Comparison of ENCODE assay signal across 1 cellular context in genomic region chr1:109089242-109090015, GRCh38.
A peak's percentile ranks its signal among the peaks of the same experiment; 100 is the strongest.
TF ChIP-seq lines count a peak whose summit lies in the region.

No MANE protein-coding gene starts in this region.

TF ChIP-seq in HepG2, 621 proteins besides CTCF, POLR2A, EP300 and RAD21 (continued from another document and continues in another):
- no peak for TF ChIP-seq USF2 (IDR thresholded peaks at IDR 0.05; ENCODE audit: low read depth, low read length)
- peak; percentile 27; the same call in 1 of the 2 replicates for TF ChIP-seq USF2 (CRISPR knock-in tag; IDR thresholded peaks at IDR 0.05; ENCODE audit: borderline replicate concordance)
- no peak for TF ChIP-seq EEA1 (CRISPR knock-in tag; IDR thresholded peaks at IDR 0.05; ENCODE audit: borderline replicate concordance)
- 0 out of 2 replicates have a peak, but pooled peaks have one; percentile 32 for TF ChIP-seq ZBTB42 (CRISPR knock-in tag; IDR thresholded peaks at IDR 0.05)
- TF ChIP-seq ZNF317 (CRISPR knock-in tag; IDR thresholded peaks at IDR 0.05) = no peak; the same call in 1 of the 2 replicates
- TF ChIP-seq ZFP41 (CRISPR knock-in tag; IDR thresholded peaks at IDR 0.05; ENCODE audit: borderline replicate concordance) = no peak; the same call in 1 of the 2 replicates
- peak; percentile 84 for TF ChIP-seq HDAC2 (CRISPR knock-in tag; IDR thresholded peaks at IDR 0.05)
- peak; percentile 51 for TF ChIP-seq ZEB1 (IDR thresholded peaks at IDR 0.05; ENCODE audit: insufficient replicate concordance, low read depth)
- TF ChIP-seq, protein P1, sequence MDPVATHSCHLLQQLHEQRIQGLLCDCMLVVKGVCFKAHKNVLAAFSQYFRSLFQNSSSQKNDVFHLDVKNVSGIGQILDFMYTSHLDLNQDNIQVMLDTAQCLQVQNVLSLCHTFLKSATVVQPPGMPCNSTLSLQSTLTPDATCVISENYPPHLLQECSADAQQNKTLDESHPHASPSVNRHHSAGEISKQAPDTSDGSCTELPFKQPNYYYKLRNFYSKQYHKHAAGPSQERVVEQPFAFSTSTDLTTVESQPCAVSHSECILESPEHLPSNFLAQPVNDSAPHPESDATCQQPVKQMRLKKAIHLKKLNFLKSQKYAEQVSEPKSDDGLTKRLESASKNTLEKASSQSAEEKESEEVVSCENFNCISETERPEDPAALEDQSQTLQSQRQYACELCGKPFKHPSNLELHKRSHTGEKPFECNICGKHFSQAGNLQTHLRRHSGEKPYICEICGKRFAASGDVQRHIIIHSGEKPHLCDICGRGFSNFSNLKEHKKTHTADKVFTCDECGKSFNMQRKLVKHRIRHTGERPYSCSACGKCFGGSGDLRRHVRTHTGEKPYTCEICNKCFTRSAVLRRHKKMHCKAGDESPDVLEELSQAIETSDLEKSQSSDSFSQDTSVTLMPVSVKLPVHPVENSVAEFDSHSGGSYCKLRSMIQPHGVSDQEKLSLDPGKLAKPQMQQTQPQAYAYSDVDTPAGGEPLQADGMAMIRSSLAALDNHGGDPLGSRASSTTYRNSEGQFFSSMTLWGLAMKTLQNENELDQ (CRISPR knock-in tag; IDR thresholded peaks at IDR 0.05; ENCODE audit: borderline replicate concordance) = no peak
- TF ChIP-seq, protein P2, sequence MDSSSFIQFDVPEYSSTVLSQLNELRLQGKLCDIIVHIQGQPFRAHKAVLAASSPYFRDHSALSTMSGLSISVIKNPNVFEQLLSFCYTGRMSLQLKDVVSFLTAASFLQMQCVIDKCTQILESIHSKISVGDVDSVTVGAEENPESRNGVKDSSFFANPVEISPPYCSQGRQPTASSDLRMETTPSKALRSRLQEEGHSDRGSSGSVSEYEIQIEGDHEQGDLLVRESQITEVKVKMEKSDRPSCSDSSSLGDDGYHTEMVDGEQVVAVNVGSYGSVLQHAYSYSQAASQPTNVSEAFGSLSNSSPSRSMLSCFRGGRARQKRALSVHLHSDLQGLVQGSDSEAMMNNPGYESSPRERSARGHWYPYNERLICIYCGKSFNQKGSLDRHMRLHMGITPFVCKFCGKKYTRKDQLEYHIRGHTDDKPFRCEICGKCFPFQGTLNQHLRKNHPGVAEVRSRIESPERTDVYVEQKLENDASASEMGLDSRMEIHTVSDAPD (CRISPR knock-in tag; IDR thresholded peaks at IDR 0.05) = no peak
- TF ChIP-seq ZNF44 (CRISPR knock-in tag; IDR thresholded peaks at IDR 0.05) = no peak
- peak; percentile 41; the same call in 1 of the 2 replicates for TF ChIP-seq KDM5A (IDR thresholded peaks at IDR 0.05; ENCODE audit: borderline replicate concordance, low read length)
- no peak for TF ChIP-seq GABPA (IDR thresholded peaks at IDR 0.05; ENCODE audit: low read depth, low read length)
- peak; percentile 68; the same call in 1 of the 2 replicates for TF ChIP-seq GABPA (CRISPR knock-in tag; IDR thresholded peaks at IDR 0.05; ENCODE audit: low read depth)
- TF ChIP-seq ERF (CRISPR knock-in tag; IDR thresholded peaks at IDR 0.05) = peak; percentile 21; the same call in 1 of the 2 replicates
- TF ChIP-seq KLF12 (CRISPR knock-in tag; IDR thresholded peaks at IDR 0.05; ENCODE audit: borderline replicate concordance) = 0 out of 2 replicates have a peak, but pooled peaks have one; percentile 21
- TF ChIP-seq HMG20A (CRISPR knock-in tag; IDR thresholded peaks at IDR 0.05; ENCODE audit: borderline replicate concordance) = peak; percentile 33; the same call in 1 of the 2 replicates
- TF ChIP-seq ZNF343 (CRISPR knock-in tag; IDR thresholded peaks at IDR 0.05) = 0 out of 2 replicates have a peak, but pooled peaks have one; percentile 42
- no peak; the same call in 1 of the 2 replicates for TF ChIP-seq MAF1 (CRISPR knock-in tag; IDR thresholded peaks at IDR 0.05; ENCODE audit: borderline replicate concordance)
- TF ChIP-seq ZNF24 (IDR thresholded peaks at IDR 0.05) = no peak
- TF ChIP-seq ZSCAN5A (CRISPR knock-in tag; IDR thresholded peaks at IDR 0.05; ENCODE audit: borderline replicate concordance) = no peak
- TF ChIP-seq IKZF4 (CRISPR knock-in tag; IDR thresholded peaks at IDR 0.05; ENCODE audit: borderline replicate concordance, low read depth, not compliant biosample characterization) = no peak
- TF ChIP-seq TFAP4 (IDR thresholded peaks at IDR 0.05; ENCODE audit: borderline replicate concordance, low read depth) = 0 out of 2 replicates have a peak, but pooled peaks have one; percentile 7
- peak; percentile 80 for TF ChIP-seq ZFY (CRISPR knock-in tag; IDR thresholded peaks at IDR 0.05)
- TF ChIP-seq SIX1 (CRISPR knock-in tag; IDR thresholded peaks at IDR 0.05; ENCODE audit: borderline replicate concordance) = peak; percentile 17; the same call in 1 of the 2 replicates
- TF ChIP-seq, protein P3, sequence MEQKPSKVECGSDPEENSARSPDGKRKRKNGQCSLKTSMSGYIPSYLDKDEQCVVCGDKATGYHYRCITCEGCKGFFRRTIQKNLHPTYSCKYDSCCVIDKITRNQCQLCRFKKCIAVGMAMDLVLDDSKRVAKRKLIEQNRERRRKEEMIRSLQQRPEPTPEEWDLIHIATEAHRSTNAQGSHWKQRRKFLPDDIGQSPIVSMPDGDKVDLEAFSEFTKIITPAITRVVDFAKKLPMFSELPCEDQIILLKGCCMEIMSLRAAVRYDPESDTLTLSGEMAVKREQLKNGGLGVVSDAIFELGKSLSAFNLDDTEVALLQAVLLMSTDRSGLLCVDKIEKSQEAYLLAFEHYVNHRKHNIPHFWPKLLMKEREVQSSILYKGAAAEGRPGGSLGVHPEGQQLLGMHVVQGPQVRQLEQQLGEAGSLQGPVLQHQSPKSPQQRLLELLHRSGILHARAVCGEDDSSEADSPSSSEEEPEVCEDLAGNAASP (CRISPR knock-in tag; IDR thresholded peaks at IDR 0.05; ENCODE audit: borderline replicate concordance) = peak; percentile 47; the same call in 1 of the 2 replicates
- TF ChIP-seq SAP130 (CRISPR knock-in tag; IDR thresholded peaks at IDR 0.05; ENCODE audit: low read depth) = peak; percentile 88
- TF ChIP-seq, protein P4, sequence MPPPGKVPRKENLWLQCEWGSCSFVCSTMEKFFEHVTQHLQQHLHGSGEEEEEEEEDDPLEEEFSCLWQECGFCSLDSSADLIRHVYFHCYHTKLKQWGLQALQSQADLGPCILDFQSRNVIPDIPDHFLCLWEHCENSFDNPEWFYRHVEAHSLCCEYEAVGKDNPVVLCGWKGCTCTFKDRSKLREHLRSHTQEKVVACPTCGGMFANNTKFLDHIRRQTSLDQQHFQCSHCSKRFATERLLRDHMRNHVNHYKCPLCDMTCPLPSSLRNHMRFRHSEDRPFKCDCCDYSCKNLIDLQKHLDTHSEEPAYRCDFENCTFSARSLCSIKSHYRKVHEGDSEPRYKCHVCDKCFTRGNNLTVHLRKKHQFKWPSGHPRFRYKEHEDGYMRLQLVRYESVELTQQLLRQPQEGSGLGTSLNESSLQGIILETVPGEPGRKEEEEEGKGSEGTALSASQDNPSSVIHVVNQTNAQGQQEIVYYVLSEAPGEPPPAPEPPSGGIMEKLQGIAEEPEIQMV (CRISPR knock-in tag; IDR thresholded peaks at IDR 0.05; ENCODE audit: low read depth) = no peak
- peak; percentile 76 for TF ChIP-seq ZNF430 (CRISPR knock-in tag; IDR thresholded peaks at IDR 0.05)
- TF ChIP-seq KDM5B (CRISPR knock-in tag; IDR thresholded peaks at IDR 0.05; ENCODE audit: borderline replicate concordance) = no peak
- TF ChIP-seq, protein P5, sequence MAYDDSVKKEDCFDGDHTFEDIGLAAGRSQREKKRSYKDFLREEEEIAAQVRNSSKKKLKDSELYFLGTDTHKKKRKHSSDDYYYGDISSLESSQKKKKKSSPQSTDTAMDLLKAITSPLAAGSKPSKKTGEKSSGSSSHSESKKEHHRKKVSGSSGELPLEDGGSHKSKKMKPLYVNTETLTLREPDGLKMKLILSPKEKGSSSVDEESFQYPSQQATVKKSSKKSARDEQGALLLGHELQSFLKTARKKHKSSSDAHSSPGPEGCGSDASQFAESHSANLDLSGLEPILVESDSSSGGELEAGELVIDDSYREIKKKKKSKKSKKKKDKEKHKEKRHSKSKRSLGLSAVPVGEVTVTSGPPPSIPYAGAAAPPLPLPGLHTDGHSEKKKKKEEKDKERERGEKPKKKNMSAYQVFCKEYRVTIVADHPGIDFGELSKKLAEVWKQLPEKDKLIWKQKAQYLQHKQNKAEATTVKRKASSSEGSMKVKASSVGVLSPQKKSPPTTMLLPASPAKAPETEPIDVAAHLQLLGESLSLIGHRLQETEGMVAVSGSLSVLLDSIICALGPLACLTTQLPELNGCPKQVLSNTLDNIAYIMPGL (CRISPR knock-in tag; IDR thresholded peaks at IDR 0.05; ENCODE audit: borderline replicate concordance in 1 of 2, low read depth in 1 of 2) = peak; percentile 89 to 96
- TF ChIP-seq DRAP1 (CRISPR knock-in tag; IDR thresholded peaks at IDR 0.05) = peak; percentile 52
- peak; percentile 34; the same call in 1 of the 2 replicates for TF ChIP-seq SSRP1 (CRISPR knock-in tag; IDR thresholded peaks at IDR 0.05)
- peak; percentile 68; the same call in 1 of the 2 replicates for TF ChIP-seq KDM1A (CRISPR knock-in tag; IDR thresholded peaks at IDR 0.05)
- TF ChIP-seq, protein P6, sequence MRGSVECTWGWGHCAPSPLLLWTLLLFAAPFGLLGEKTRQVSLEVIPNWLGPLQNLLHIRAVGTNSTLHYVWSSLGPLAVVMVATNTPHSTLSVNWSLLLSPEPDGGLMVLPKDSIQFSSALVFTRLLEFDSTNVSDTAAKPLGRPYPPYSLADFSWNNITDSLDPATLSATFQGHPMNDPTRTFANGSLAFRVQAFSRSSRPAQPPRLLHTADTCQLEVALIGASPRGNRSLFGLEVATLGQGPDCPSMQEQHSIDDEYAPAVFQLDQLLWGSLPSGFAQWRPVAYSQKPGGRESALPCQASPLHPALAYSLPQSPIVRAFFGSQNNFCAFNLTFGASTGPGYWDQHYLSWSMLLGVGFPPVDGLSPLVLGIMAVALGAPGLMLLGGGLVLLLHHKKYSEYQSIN (CRISPR knock-in tag; IDR thresholded peaks at IDR 0.05; ENCODE audit: borderline replicate concordance) = no peak
- peak; percentile 89 for TF ChIP-seq ZFX (CRISPR knock-in tag; IDR thresholded peaks at IDR 0.05; ENCODE audit: low read depth)
- TF ChIP-seq ZNF281 (CRISPR knock-in tag; IDR thresholded peaks at IDR 0.05; ENCODE audit: borderline replicate concordance) = 0 out of 2 replicates have a peak, but pooled peaks have one; percentile 10
- TF ChIP-seq NFYB (CRISPR knock-in tag; IDR thresholded peaks at IDR 0.05) = 0 out of 2 replicates have a peak, but pooled peaks have one; percentile 30
